In genomic region chr3:126394977-126395321, GRCh38 we compare ENCODE assay signal across 16 cellular contexts. TPM values are rescaled to one million over a fixed set of nuclear protein-coding genes. Genes with fewer than 3 reads are reported as not detected.
DNase-seq lines count a peak whose midpoint lies in the region; ATAC-seq and TF ChIP-seq lines count a peak whose summit lies in the region.
"Had no signal": no experiment of that assay in that cellular context is flagged by ENCODE, and none has a peak within 500 bp of the region (broad histone marks: within the 10 kb centered on the region; RNA-seq: fewer than 3 reads in every experiment).

No MANE protein-coding gene starts in this region.

- TF ChIP-seq CTCF in WERI-Rb-1 (IDR thresholded peaks at IDR 0.05; ENCODE audit: low read depth, low read length) (0 out of 2 replicates have a peak, but pooled peaks have one; percentile 7), esophagus muscularis mucosa (IDR thresholded peaks at IDR 0.05) (no peak), mesothelial cell of epicardium (IDR thresholded peaks at IDR 0.05; ENCODE audit: unreplicated experiment) (no peak), smooth muscle cell (IDR thresholded peaks at IDR 0.05; ENCODE audit: borderline replicate concordance, insufficient read depth, poor library complexity, severe bottlenecking) (no peak)

- H3K4me3 ChIP-seq in WERI-Rb-1 (ENCODE audit: low read depth, low read length) (peak overlapping the region; percentile 17), esophagus muscularis mucosa (peak overlapping the region; percentile 40 to 53 (median 49)), smooth muscle cell (peak overlapping the region; percentile 43)
- H3K4me3 ChIP-seq: prostate gland, SK-N-MC had no signal

- POLR2A ChIA-PET in activated CD8-positive, alpha-beta T cell treated with anti-CD3 and anti-CD28 coated beads, Interleukin-2, amount 10 ng/mL, durations not matched to agents 7 days and 5 days (lab: Charles Lee): no interaction called here

- H3K27me3 ChIP-seq in WERI-Rb-1 (ENCODE audit: insufficient read depth, low read depth, severe bottlenecking): no peaks in the 10 kb centered on the region
- H3K27me3 ChIP-seq in esophagus muscularis mucosa: peaks cover 0 to 15% (median under 1%) of the 10 kb centered on the region in 4 donors
- H3K27me3 ChIP-seq in smooth muscle cell (ENCODE audit: low read depth): peaks cover 11% of the 10 kb centered on the region

- peak overlapping the region; percentile 90 for H3K4me2 ChIP-seq in smooth muscle cell

- intact Hi-C loops in esophagus muscularis mucosa (cut with DNase I): loop anchor here (5.0 kb wide), 1 partner anchor 77 kb away; no protein-coding TSS in a partner anchor

- H3K36me3 Mint-ChIP-seq in mesothelial cell of epicardium: no peaks in the 10 kb centered on the region
- H3K36me3 Mint-ChIP-seq in activated CD8-positive, alpha-beta T cell treated with anti-CD3 and anti-CD28 coated beads, Interleukin-2, amount 10 ng/mL, durations not matched to agents 7 days and 5 days (ENCODE audit: low read depth): no peaks in the 10 kb centered on the region
- H3K36me3 Mint-ChIP-seq: CD4-positive, alpha-beta memory T cell; memory B cell had no signal

- peak overlapping the region; percentile 50 for H3K4me3 Mint-ChIP-seq in mesothelial cell of epicardium
- no peak overlapping the region for H3K4me3 Mint-ChIP-seq in activated CD8-positive, alpha-beta T cell treated with anti-CD3 and anti-CD28 coated beads, Interleukin-2, amount 10 ng/mL, durations not matched to agents 7 days and 5 days
- H3K4me3 Mint-ChIP-seq: CD4-positive, alpha-beta memory T cell; central memory CD8-positive, alpha-beta T cell; memory B cell had no signal

- DNase-seq in WERI-Rb-1: no peak
- DNase-seq in esophagus muscularis mucosa (ENCODE audit: extremely low spot score): no peak
- no peak for DNase-seq in mesothelial cell of epicardium (ENCODE audit: low spot score in 2 of 2, unreplicated experiment in 2 of 2)
- no peak for DNase-seq in smooth muscle cell (lab: John Stamatoyannopoulos, UW; ENCODE audit: unreplicated experiment)
- no peak for DNase-seq in stimulated activated CD4-positive, alpha-beta T cell treated with anti-CD3 and anti-CD28 coated beads, Interleukin-1b, Interleukin-23, amount 100 ng/mL, for 48 hours
- DNase-seq in cortex of kidney (lab: John Stamatoyannopoulos, UW): no peak
- no peak for DNase-seq in activated CD8-positive, alpha-beta T cell treated with anti-CD3 and anti-CD28 coated beads, Interleukin-2, amount 10 ng/mL, durations not matched to agents 7 days and 5 days
- DNase-seq in activated naive CD4-positive, alpha-beta T cell (lab: John Stamatoyannopoulos, UW): no peak
- DNase-seq: activated naive CD4-positive, alpha-beta T cell treated with anti-CD3 and anti-CD28 coated beads, Interleukin-2, amount 50 U/mL, for 16 hours; CD4-positive, alpha-beta memory T cell; NCI-H2227 treated with DMSO at 0.1 percent for 48 hours; stimulated activated CD4-positive, alpha-beta T cell treated with anti-CD3 and anti-CD28 coated beads, Interleukin-2, amount 100 ng/mL, for 48 hours had no signal

- WGBS in esophagus muscularis mucosa: 20% methylated on average over 1 of the region's 30 CpGs
- WGBS in smooth muscle cell (ENCODE audit: low lambda C conversion rate): 30% methylated on average over 14 of the region's 30 CpGs

- no peaks in the 10 kb centered on the region for H3F3A ChIP-seq in smooth muscle cell (ENCODE audit: low read depth)

- H3K4me1 ChIP-seq in esophagus muscularis mucosa (peaks cover 4 to 13% (median 12%) of the 10 kb centered on the region in 4 donors), smooth muscle cell (ENCODE audit: low read depth) (peaks cover 6% of the 10 kb centered on the region)
- H3K4me1 ChIP-seq: prostate gland had no signal

- no peaks in the 10 kb centered on the region for H3K4me1 Mint-ChIP-seq in mesothelial cell of epicardium
- peaks cover 9% of the 10 kb centered on the region for H3K4me1 Mint-ChIP-seq in activated CD8-positive, alpha-beta T cell treated with anti-CD3 and anti-CD28 coated beads, Interleukin-2, amount 10 ng/mL, durations not matched to agents 7 days and 5 days (ENCODE audit: low read depth)
- H3K4me1 Mint-ChIP-seq: central memory CD8-positive, alpha-beta T cell had no signal

- peak overlapping the region; percentile 93 for H2AFZ ChIP-seq in smooth muscle cell (ENCODE audit: low read depth)

- peaks cover 5% of the 10 kb centered on the region for H3K9me3 Mint-ChIP-seq in mesothelial cell of epicardium
- no peaks in the 10 kb centered on the region for H3K9me3 Mint-ChIP-seq in activated CD8-positive, alpha-beta T cell treated with anti-CD3 and anti-CD28 coated beads, Interleukin-2, amount 10 ng/mL, durations not matched to agents 7 days and 5 days (ENCODE audit: insufficient read depth)
- H3K9me3 Mint-ChIP-seq: CD4-positive, alpha-beta memory T cell; central memory CD8-positive, alpha-beta T cell had no signal

- H4K20me1 ChIP-seq in smooth muscle cell (ENCODE audit: low read depth): no peaks in the 10 kb centered on the region

- no peak for TF ChIP-seq POLR2A in esophagus muscularis mucosa (IDR thresholded peaks at IDR 0.05; ENCODE audit: low read depth)

- CTCF ChIA-PET in activated CD8-positive, alpha-beta T cell treated with anti-CD3 and anti-CD28 coated beads, Interleukin-2, amount 10 ng/mL, durations not matched to agents 7 days and 5 days (lab: Charles Lee): no interaction called here

- no peaks in the 10 kb centered on the region for H3K79me2 ChIP-seq in smooth muscle cell (ENCODE audit: low read depth)

- ATAC-seq in activated CD8-positive, alpha-beta T cell treated with anti-CD3 and anti-CD28 coated beads, Interleukin-2, amount 10 ng/mL, durations not matched to agents 7 days and 5 days: no peak

- peaks cover 52% of the 10 kb centered on the region for H3K27me3 Mint-ChIP-seq in mesothelial cell of epicardium (ENCODE audit: low read depth)
- H3K27me3 Mint-ChIP-seq in activated CD8-positive, alpha-beta T cell treated with anti-CD3 and anti-CD28 coated beads, Interleukin-2, amount 10 ng/mL, durations not matched to agents 7 days and 5 days (ENCODE audit: low read depth): peaks cover 47% of the 10 kb centered on the region

- no peak overlapping the region for H3K27ac ChIP-seq in WERI-Rb-1
- peak overlapping the region in 1 of 4 donors; percentile 11 for H3K27ac ChIP-seq in esophagus muscularis mucosa (replicated peaks in 1 of 4)
- H3K27ac ChIP-seq in smooth muscle cell (ENCODE audit: low read depth): no peak overlapping the region
- H3K27ac ChIP-seq: prostate gland, SK-N-MC had no signal

- peak overlapping the region; percentile 28 for H3K9ac ChIP-seq in smooth muscle cell (ENCODE audit: low read depth)

- H3K27ac Mint-ChIP-seq in mesothelial cell of epicardium: no peak overlapping the region
- H3K27ac Mint-ChIP-seq in activated CD8-positive, alpha-beta T cell treated with anti-CD3 and anti-CD28 coated beads, Interleukin-2, amount 10 ng/mL, durations not matched to agents 7 days and 5 days: no peak overlapping the region
- H3K27ac Mint-ChIP-seq: CD4-positive, alpha-beta memory T cell; memory B cell had no signal

- H3K36me3 ChIP-seq in WERI-Rb-1: no peaks in the 10 kb centered on the region
- H3K36me3 ChIP-seq in esophagus muscularis mucosa: no peaks in the 10 kb centered on the region
- no peaks in the 10 kb centered on the region for H3K36me3 ChIP-seq in smooth muscle cell (ENCODE audit: low read depth)
- H3K36me3 ChIP-seq: prostate gland had no signal

- H3K9me3 ChIP-seq in WERI-Rb-1 (ENCODE audit: severe bottlenecking): no peaks in the 10 kb centered on the region
- no peaks in the 10 kb centered on the region for H3K9me3 ChIP-seq in esophagus muscularis mucosa
- H3K9me3 ChIP-seq in smooth muscle cell (replicated peaks; ENCODE audit: low read depth): no peaks in the 10 kb centered on the region
- H3K9me3 ChIP-seq: prostate gland had no signal

- no peak for TF ChIP-seq EP300 in esophagus muscularis mucosa (IDR thresholded peaks at IDR 0.05)

RNA-seq across cellular contexts. Expression of gene CFAP100, which starts 0.2 kb away (rescaled TPM):
- not detected for total RNA-seq in esophagus muscularis mucosa
- total RNA-seq in mesothelial cell of epicardium: not detected in 3 replicates
- total RNA-seq in smooth muscle cell: not detected in 2 replicates
- not detected in 2 replicates for polyA plus RNA-seq in smooth muscle cell
- total RNA-seq in activated CD8-positive, alpha-beta T cell treated with anti-CD3 and anti-CD28 coated beads, Interleukin-2, amount 10 ng/mL, durations not matched to agents 7 days and 5 days: not detected
- total RNA-seq: CD4-positive, alpha-beta memory T cell had no signal
- polyA plus RNA-seq: CD4-positive, alpha-beta memory T cell had no signal

RNA-seq across cellular contexts. Expression of gene KLF15, which starts 37.7 kb away (rescaled TPM):
- total RNA-seq in esophagus muscularis mucosa: 100 to 1,000 TPM in 2 of 4 donors, 10 to 100 TPM in 2; 84.3 to 208 (median 93.6) TPM
- 1.1 to 1.9 TPM (median 1.4 TPM) in 3 replicates for total RNA-seq in mesothelial cell of epicardium
- not detected in 2 replicates for total RNA-seq in smooth muscle cell
- polyA plus RNA-seq in smooth muscle cell: 0.13 TPM in 1 of 2 replicates, not detected in the other
- not detected for total RNA-seq in activated CD8-positive, alpha-beta T cell treated with anti-CD3 and anti-CD28 coated beads, Interleukin-2, amount 10 ng/mL, durations not matched to agents 7 days and 5 days
- polyA plus RNA-seq: CD4-positive, alpha-beta memory T cell had no signal

Comparison
In these comparisons a context has a peak if more than half of its experiments do, and no peak if none do; other contexts are left out.
1. RNA of gene KLF15, which starts 37.7 kb away (total RNA-seq): 84.3 to 208 TPM in esophagus muscularis mucosa; 1.1 to 1.9 TPM in mesothelial cell of epicardium, not detected in smooth muscle cell and not detected in activated CD8-positive, alpha-beta T cell treated with anti-CD3 and anti-CD28 coated beads, Interleukin-2, amount 10 ng/mL, durations not matched to agents 7 days and 5 days; every median in the first group is over 10 times any median in the second.
2. Peak in every context shown above with its lines, with median percentiles within 50 percentile points of each other: H3K4me3 ChIP-seq.